Comparison of ENCODE assay signal across 8 cellular contexts in genomic region chr10:28177944-28178637, GRCh38.
DNase-seq lines count a peak whose midpoint lies in the region; ATAC-seq lines count a peak whose summit lies in the region.

No MANE protein-coding gene starts in this region.

- H3K27ac Mint-ChIP-seq in activated CD8-positive, alpha-beta memory T cell treated with anti-CD3 and anti-CD28 coated beads, Interleukin-2, amount 10 ng/mL, durations not matched to agents 7 days and 5 days, result peak overlapping the region; percentile 95
- peak overlapping the region; percentile 2 to 87 (median 49) for H3K27ac Mint-ChIP-seq in naive B cell

- CTCF ChIA-PET in activated CD8-positive, alpha-beta memory T cell treated with anti-CD3 and anti-CD28 coated beads, Interleukin-2, amount 10 ng/mL, durations not matched to agents 7 days and 5 days (lab: Charles Lee), result interaction anchor here (1.0 to 2.9 kb wide), 5 partner anchors 64 to 619 kb away, joined by 3 to 22 read pairs (median 4); no protein-coding TSS in a partner anchor

- H3K27me3 Mint-ChIP-seq in activated CD8-positive, alpha-beta memory T cell treated with anti-CD3 and anti-CD28 coated beads, Interleukin-2, amount 10 ng/mL, durations not matched to agents 7 days and 5 days, result no peaks in the 10 kb centered on the region
- H3K27me3 Mint-ChIP-seq in naive B cell, result no peaks in the 10 kb centered on the region

- H3K4me1 Mint-ChIP-seq in activated CD8-positive, alpha-beta memory T cell treated with anti-CD3 and anti-CD28 coated beads, Interleukin-2, amount 10 ng/mL, durations not matched to agents 7 days and 5 days, result peaks cover 26% of the 10 kb centered on the region
- H3K4me1 Mint-ChIP-seq in naive B cell, result peaks cover 7 to 21% (median 17%) of the 10 kb centered on the region in 3 donors

- peak overlapping the region; percentile 75 for H3K4me3 Mint-ChIP-seq in activated CD8-positive, alpha-beta memory T cell treated with anti-CD3 and anti-CD28 coated beads, Interleukin-2, amount 10 ng/mL, durations not matched to agents 7 days and 5 days
- H3K4me3 Mint-ChIP-seq in naive B cell, result peak overlapping the region; percentile 1 to 76 (median 52)

- H3K36me3 Mint-ChIP-seq in activated CD8-positive, alpha-beta memory T cell treated with anti-CD3 and anti-CD28 coated beads, Interleukin-2, amount 10 ng/mL, durations not matched to agents 7 days and 5 days, result peaks cover 1% of the 10 kb centered on the region
- H3K36me3 Mint-ChIP-seq in naive B cell, result no peaks in the 10 kb centered on the region

- peak; percentile 87 for ATAC-seq in activated CD8-positive, alpha-beta memory T cell treated with anti-CD3 and anti-CD28 coated beads, Interleukin-2, amount 10 ng/mL, durations not matched to agents 7 days and 5 days
- ATAC-seq in HG03469 (IDR thresholded peaks at IDR 0.05; ENCODE audit: unreplicated experiment), result peak; percentile 55
- peak in 1 of 2 donors; percentile 41 for ATAC-seq in naive B cell (ENCODE audit: low read depth in 2 of 2)
- no peak for ATAC-seq in HG03097 (IDR thresholded peaks at IDR 0.05; ENCODE audit: low FRiP score, unreplicated experiment)
- no peak for ATAC-seq in GM19455 (IDR thresholded peaks at IDR 0.05; ENCODE audit: unreplicated experiment)

- DNase-seq in activated CD8-positive, alpha-beta memory T cell treated with anti-CD3 and anti-CD28 coated beads, Interleukin-2, amount 10 ng/mL, durations not matched to agents 7 days and 5 days, result no peak
- no peak for DNase-seq in activated CD8-positive, alpha-beta memory T cell treated with anti-CD3 and anti-CD28 coated beads, Interleukin-2, amount 50 U/mL, for 4 hours
- DNase-seq in amniotic epithelial cell (ENCODE audit: low read depth), result peak; percentile 21
- DNase-seq in naive B cell, result no peak
- no peak for DNase-seq in GOT3 (lab: John Stamatoyannopoulos, UW)

- H3K9me3 Mint-ChIP-seq in activated CD8-positive, alpha-beta memory T cell treated with anti-CD3 and anti-CD28 coated beads, Interleukin-2, amount 10 ng/mL, durations not matched to agents 7 days and 5 days (ENCODE audit: low read depth), result no peaks in the 10 kb centered on the region
- H3K9me3 Mint-ChIP-seq in naive B cell, result no peaks in the 10 kb centered on the region

Comparison
In these comparisons a context has a peak if more than half of its experiments do, and no peak if none do; other contexts are left out.
1. ATAC-seq: peak in activated CD8-positive, alpha-beta memory T cell treated with anti-CD3 and anti-CD28 coated beads, Interleukin-2, amount 10 ng/mL, durations not matched to agents 7 days and 5 days (single experiment) and HG03469 (single experiment); none in HG03097 (single experiment) and GM19455 (single experiment).